ENCODE assay signal across 8 cellular contexts in genomic region chr3:63029921-63030320, GRCh38.
"Had no signal": no experiment of that assay in that cellular context is flagged by ENCODE, and none has a peak within 500 bp of the region (broad histone marks: within the 10 kb centered on the region; RNA-seq: fewer than 3 reads in every experiment).

No MANE protein-coding gene starts in this region.

- H3K27ac ChIP-seq: GM23248, HL-60 had no signal

- H3K4me1 ChIP-seq: HAP-1 had no signal

- H3K27ac Mint-ChIP-seq: HFFc6, IgD-negative memory B cell had no signal

- H3K9ac ChIP-seq: GM23248 had no signal

- H3K27me3 Mint-ChIP-seq: IgD-negative memory B cell had no signal

- H2AFZ ChIP-seq: GM23248 had no signal

- H3K4me3 Mint-ChIP-seq: HFFc6, IgD-negative memory B cell had no signal

- H3K9me3 ChIP-seq: HAP-1 had no signal

- DNase-seq: GM23248, GOT3, H7, HFFc6 had no signal

- H3K4me3 ChIP-seq: GM23248, HAP-1 had no signal

- H3K36me3 ChIP-seq: HAP-1 had no signal

- H3K36me3 Mint-ChIP-seq: IgD-negative memory B cell had no signal

- FAIRE-seq: HepG2 had no signal
